ENCODE assay signal across 16 cellular contexts in genomic region chr2:186968277-186968676, GRCh38.
DNase-seq lines count a peak whose midpoint lies in the region; ATAC-seq and FAIRE-seq lines count a peak whose summit lies in the region.
"Had no signal": no experiment of that assay in that cellular context is flagged by ENCODE, and none has a peak within 500 bp of the region (broad histone marks: within the 10 kb centered on the region; RNA-seq: fewer than 3 reads in every experiment).

No MANE protein-coding gene starts in this region.

- CTCF ChIA-PET in activated CD8-positive, alpha-beta T cell treated with anti-CD3 and anti-CD28 coated beads, Interleukin-2, amount 10 ng/mL, durations not matched to agents 7 days and 5 days (lab: Charles Lee) = no interaction called here

- H3K4me3 Mint-ChIP-seq in activated CD8-positive, alpha-beta T cell treated with anti-CD3 and anti-CD28 coated beads, Interleukin-2, amount 10 ng/mL, durations not matched to agents 7 days and 5 days = no peak overlapping the region
- no peak overlapping the region for H3K4me3 Mint-ChIP-seq in stimulated activated memory B cell treated with anti-CD40 and anti-IgM and Interleukin-4, amounts not matched to agents 10 μg/mL and 1 μg/mL and 100 μg/mL, for 72 hours
- H3K4me3 Mint-ChIP-seq: nephron progenitor cell had no signal

- no peaks in the 10 kb centered on the region for H3K27me3 Mint-ChIP-seq in activated CD8-positive, alpha-beta T cell treated with anti-CD3 and anti-CD28 coated beads, Interleukin-2, amount 10 ng/mL, durations not matched to agents 7 days and 5 days (ENCODE audit: low read depth)
- no peaks in the 10 kb centered on the region for H3K27me3 Mint-ChIP-seq in stimulated activated memory B cell treated with anti-CD40 and anti-IgM and Interleukin-4, amounts not matched to agents 10 μg/mL and 1 μg/mL and 100 μg/mL, for 72 hours

- ATAC-seq in GM18498 (IDR thresholded peaks at IDR 0.05; ENCODE audit: unreplicated experiment) = peak; percentile 98
- ATAC-seq in GM19463 (IDR thresholded peaks at IDR 0.05; ENCODE audit: unreplicated experiment) = peak; percentile 81
- ATAC-seq in HG02885 (IDR thresholded peaks at IDR 0.05; ENCODE audit: poor library complexity, unreplicated experiment) = peak; percentile 97
- ATAC-seq in activated CD8-positive, alpha-beta T cell treated with anti-CD3 and anti-CD28 coated beads, Interleukin-2, amount 10 ng/mL, durations not matched to agents 7 days and 5 days = no peak
- no peak for ATAC-seq in stimulated activated memory B cell treated with anti-CD40 and anti-IgM and Interleukin-4, amounts not matched to agents 10 μg/mL and 1 μg/mL and 100 μg/mL, for 72 hours

- no peak overlapping the region for H3K27ac Mint-ChIP-seq in activated CD8-positive, alpha-beta T cell treated with anti-CD3 and anti-CD28 coated beads, Interleukin-2, amount 10 ng/mL, durations not matched to agents 7 days and 5 days
- no peak overlapping the region for H3K27ac Mint-ChIP-seq in stimulated activated memory B cell treated with anti-CD40 and anti-IgM and Interleukin-4, amounts not matched to agents 10 μg/mL and 1 μg/mL and 100 μg/mL, for 72 hours
- H3K27ac Mint-ChIP-seq: nephron progenitor cell had no signal

- POLR2A ChIA-PET in activated CD8-positive, alpha-beta T cell treated with anti-CD3 and anti-CD28 coated beads, Interleukin-2, amount 10 ng/mL, durations not matched to agents 7 days and 5 days (lab: Charles Lee) = no interaction called here

- H2AFZ ChIP-seq in Karpas-422 (ENCODE audit: low read length) = peak overlapping the region; percentile 68; the same call in 1 of the 2 replicates

- no peaks in the 10 kb centered on the region for H3K4me1 Mint-ChIP-seq in activated CD8-positive, alpha-beta T cell treated with anti-CD3 and anti-CD28 coated beads, Interleukin-2, amount 10 ng/mL, durations not matched to agents 7 days and 5 days (ENCODE audit: low read depth)
- no peaks in the 10 kb centered on the region for H3K4me1 Mint-ChIP-seq in stimulated activated memory B cell treated with anti-CD40 and anti-IgM and Interleukin-4, amounts not matched to agents 10 μg/mL and 1 μg/mL and 100 μg/mL, for 72 hours
- H3K4me1 Mint-ChIP-seq: nephron progenitor cell had no signal

- H3K9ac ChIP-seq in Karpas-422 (ENCODE audit: low read length) = no peak overlapping the region

- H3K9me3 ChIP-seq in Karpas-422 (ENCODE audit: low read length) = no peaks in the 10 kb centered on the region

- H3K9me2 ChIP-seq in Karpas-422 (replicated peaks; ENCODE audit: insufficient read depth, low read length) = no peaks in the 10 kb centered on the region

- no peaks in the 10 kb centered on the region for H3K9me3 Mint-ChIP-seq in activated CD8-positive, alpha-beta T cell treated with anti-CD3 and anti-CD28 coated beads, Interleukin-2, amount 10 ng/mL, durations not matched to agents 7 days and 5 days (ENCODE audit: insufficient read depth)
- no peaks in the 10 kb centered on the region for H3K9me3 Mint-ChIP-seq in stimulated activated memory B cell treated with anti-CD40 and anti-IgM and Interleukin-4, amounts not matched to agents 10 μg/mL and 1 μg/mL and 100 μg/mL, for 72 hours
- H3K9me3 Mint-ChIP-seq: nephron progenitor cell had no signal

- H3K27me3 ChIP-seq in Karpas-422 (ENCODE audit: low read length) = no peaks in the 10 kb centered on the region
- H3K27me3 ChIP-seq: dorsolateral prefrontal cortex had no signal

- no peak overlapping the region for H3K27ac ChIP-seq in Karpas-422 (ENCODE audit: low read length)
- H3K27ac ChIP-seq: dorsolateral prefrontal cortex had no signal

- no peaks in the 10 kb centered on the region for H3K4me1 ChIP-seq in Karpas-422 (ENCODE audit: low read length)

- H3K4me3 ChIP-seq in Karpas-422 (ENCODE audit: low read length) = no peak overlapping the region
- H3K4me3 ChIP-seq: dorsolateral prefrontal cortex had no signal

- no peaks in the 10 kb centered on the region for H3K36me3 Mint-ChIP-seq in activated CD8-positive, alpha-beta T cell treated with anti-CD3 and anti-CD28 coated beads, Interleukin-2, amount 10 ng/mL, durations not matched to agents 7 days and 5 days (ENCODE audit: low read depth)
- no peaks in the 10 kb centered on the region for H3K36me3 Mint-ChIP-seq in stimulated activated memory B cell treated with anti-CD40 and anti-IgM and Interleukin-4, amounts not matched to agents 10 μg/mL and 1 μg/mL and 100 μg/mL, for 72 hours

- no peak overlapping the region for H3K4me2 ChIP-seq in Karpas-422 (ENCODE audit: low read depth, low read length, poor library complexity, severe bottlenecking)

- DNase-seq in Karpas-422 (no peak), RCC 7860 (ENCODE audit: low spot score) (no peak), RKO (ENCODE audit: low spot score) (no peak)
- no peak for DNase-seq in activated CD8-positive, alpha-beta T cell treated with anti-CD3 and anti-CD28 coated beads, Interleukin-2, amount 10 ng/mL, durations not matched to agents 7 days and 5 days
- DNase-seq: amygdala, DMS79 treated with DMSO at 0.1 percent for 48 hours, dorsolateral prefrontal cortex, kidney glomerular epithelial cell, NCI-H526 treated with DMSO at 0.1 percent for 48 hours, nephron progenitor cell had no signal

- H3K79me2 ChIP-seq in Karpas-422 (ENCODE audit: low read length) = no peaks in the 10 kb centered on the region

- no peak for FAIRE-seq in RCC 7860 (lab: Jason Lieb, UNC)
- FAIRE-seq: frontal cortex, urothelium cell line had no signal

- H4K20me1 ChIP-seq in Karpas-422 (ENCODE audit: insufficient read depth, low read depth, low read length) = no peaks in the 10 kb centered on the region

- no peaks in the 10 kb centered on the region for H3K36me3 ChIP-seq in Karpas-422 (ENCODE audit: insufficient read depth, low read length)

Comparison
In these comparisons a context has a peak if more than half of its experiments do, and no peak if none do; other contexts are left out.
1. ATAC-seq: peak in GM18498 (single experiment), GM19463 (single experiment) and HG02885 (single experiment); none in activated CD8-positive, alpha-beta T cell treated with anti-CD3 and anti-CD28 coated beads, Interleukin-2, amount 10 ng/mL, durations not matched to agents 7 days and 5 days (single experiment) and stimulated activated memory B cell treated with anti-CD40 and anti-IgM and Interleukin-4, amounts not matched to agents 10 μg/mL and 1 μg/mL and 100 μg/mL, for 72 hours (single experiment).